5 cellular contexts compared by ENCODE assay signal in the genomic region with DNA sequence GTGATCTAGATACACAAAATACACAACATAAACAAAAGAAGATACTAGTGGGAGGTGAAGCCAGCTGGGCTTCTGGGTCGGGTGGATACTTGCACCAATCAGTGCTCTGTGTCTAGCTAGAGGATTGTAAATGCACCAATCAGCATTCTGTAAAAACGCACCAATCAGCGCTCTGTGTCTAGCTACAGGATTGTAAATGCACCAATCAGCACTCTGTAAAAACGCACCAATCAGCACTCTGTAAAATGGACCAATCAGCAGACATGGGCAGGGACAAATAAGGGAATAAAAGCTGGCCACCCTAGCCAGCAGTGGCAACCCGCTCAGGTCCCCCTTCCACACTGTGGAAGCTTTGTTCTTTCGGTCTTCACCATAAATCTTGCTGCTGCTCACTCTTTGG.
TF ChIP-seq lines count a peak whose summit lies in the region.

No MANE protein-coding gene starts in this region.

TF ChIP-seq in A549, 52 proteins besides CTCF, POLR2A, EP300 and RAD21:
- peak; percentile 89 for TF ChIP-seq MAFK (IDR thresholded peaks at IDR 0.05; ENCODE audit: partially characterized antibody)

TF ChIP-seq in WTC11, 78 proteins besides CTCF, POLR2A, EP300 and RAD21:
- peak; percentile 45; the same call in 1 of the 2 replicates for TF ChIP-seq NFYB (CRISPR knock-in tag; conservative IDR thresholded peaks at IDR 0.05; ENCODE audit: low read depth)

TF ChIP-seq in K562, 482 proteins besides CTCF, POLR2A, EP300 and RAD21:
- peak; percentile 35; the same call in 1 of the 2 replicates for TF ChIP-seq MBD2 (IDR thresholded peaks at IDR 0.05; ENCODE audit: borderline replicate concordance, low read depth)
- TF ChIP-seq CC2D1A (IDR thresholded peaks at IDR 0.05) = peak; percentile 80
- 0 out of 4 replicates have a peak, but pooled peaks of 1 of the 2 experiments have one; percentile 38 for TF ChIP-seq MLLT1 (IDR thresholded peaks at IDR 0.05)
- TF ChIP-seq ZNF316 (IDR thresholded peaks at IDR 0.05) = peak; percentile 88
- 0 out of 2 replicates have a peak, but pooled peaks have one; percentile 29 for TF ChIP-seq MAFG (tag; conservative IDR thresholded peaks at IDR 0.05)
- TF ChIP-seq ASH1L (IDR thresholded peaks at IDR 0.05; ENCODE audit: borderline replicate concordance, low read depth, partially characterized antibody) = peak; percentile 81
- peak; percentile 65 for TF ChIP-seq C11orf30 (IDR thresholded peaks at IDR 0.05; ENCODE audit: low read depth)
- peak; percentile 88 for TF ChIP-seq NFYB (IDR thresholded peaks at IDR 0.05; ENCODE audit: extremely low read depth, insufficient read length)
- TF ChIP-seq RBM25 (IDR thresholded peaks at IDR 0.05; ENCODE audit: low read depth, low read length, severe bottlenecking) = peak; percentile 70
- TF ChIP-seq FOS (IDR thresholded peaks at IDR 0.05; ENCODE audit: extremely low read depth, insufficient read length) = peak; percentile 44

TF ChIP-seq in H1, 55 proteins besides CTCF, POLR2A, EP300 and RAD21:
- 0 out of 2 replicates have a peak, but pooled peaks have one; percentile 37 for TF ChIP-seq SP1 (IDR thresholded peaks at IDR 0.05; ENCODE audit: low read depth, low read length)
TF ChIP-seq in H1: peak in this region for 1; not testable (repeated sequence) for 54.

TF ChIP-seq in HepG2, 621 proteins besides CTCF, POLR2A, EP300 and RAD21:
- TF ChIP-seq NFYC (CRISPR knock-in tag; IDR thresholded peaks at IDR 0.05) (peak; percentile 66), MAFK (conservative IDR thresholded peaks at IDR 0.05 in 1 of 2, IDR thresholded peaks at IDR 0.05 in 1 of 2; ENCODE audit: low read length in 2 of 2) (peak; percentile 61 to 68), NFYB (CRISPR knock-in tag; IDR thresholded peaks at IDR 0.05) (peak; percentile 64), MAFF (IDR thresholded peaks at IDR 0.05; ENCODE audit: low read depth, low read length) (peak; percentile 59)
